ENCODE assay signal across 24 cellular contexts in the genomic region with DNA sequence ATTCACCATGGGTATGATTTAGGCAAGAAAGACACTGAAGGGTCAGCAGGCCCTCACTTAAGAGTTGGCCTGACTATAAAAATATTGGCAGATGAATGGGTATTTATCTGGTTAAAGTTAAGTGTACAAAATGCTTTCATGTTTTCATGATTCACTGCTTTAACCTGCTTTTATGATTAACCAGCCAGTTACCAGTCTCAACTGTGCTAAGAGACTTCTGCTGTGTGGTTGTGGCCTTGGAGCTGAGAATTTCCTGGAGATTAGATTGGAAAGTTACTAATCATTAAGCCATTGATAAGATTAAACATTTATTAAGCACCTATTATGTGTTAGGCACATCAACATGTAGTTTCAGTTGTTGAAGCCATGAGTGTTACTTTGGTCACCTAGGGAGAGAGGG.
A peak's percentile ranks its signal among the peaks of the same experiment; 100 is the strongest.
DNase-seq lines count a peak whose midpoint lies in the region; TF ChIP-seq lines count a peak whose summit lies in the region.
"Had no signal": no experiment of that assay in that cellular context is flagged by ENCODE, and none has a peak within 500 bp of the region (broad histone marks: within the 10 kb centered on the region; RNA-seq: fewer than 3 reads in every experiment).

No MANE protein-coding gene starts in this region.

- H3K4me3 ChIP-seq in neural progenitor cell: no peak overlapping the region
- H3K4me3 ChIP-seq: lung, testis had no signal

- H3K79me2 ChIP-seq in neural progenitor cell (ENCODE audit: low read depth): peaks cover 85% of the 10 kb centered on the region

- H3K27me3 Mint-ChIP-seq in glutamatergic neuron (ENCODE audit: unreplicated experiment) (peaks cover 2% of the 10 kb centered on the region), neural progenitor cell (ENCODE audit: insufficient read depth, low read depth) (no peaks in the 10 kb centered on the region)

- H3K4me2 ChIP-seq in neural progenitor cell: no peak overlapping the region

- peaks cover 5% of the 10 kb centered on the region for H3K9me3 Mint-ChIP-seq in glutamatergic neuron (ENCODE audit: unreplicated experiment)
- peaks cover 13% of the 10 kb centered on the region for H3K9me3 Mint-ChIP-seq in neural progenitor cell
- H3K9me3 Mint-ChIP-seq: activated naive CD8-positive, alpha-beta T cell treated with anti-CD3 and anti-CD28 coated beads, Interleukin-2, amount 50 U/mL, for 24 hours; activated T-cell treated with anti-CD3 and anti-CD28 coated beads, Interleukin-2, amount 50 U/mL, for 4 hours had no signal

- H2AFZ ChIP-seq in neural progenitor cell (replicated peaks): no peak overlapping the region

- H3K4me1 ChIP-seq in neural progenitor cell: peaks cover 4% of the 10 kb centered on the region
- H3K4me1 ChIP-seq: BE2C, testis had no signal

- peaks cover 19% of the 10 kb centered on the region for H4K20me1 ChIP-seq in neural progenitor cell (ENCODE audit: low read depth)

- H3K4me3 Mint-ChIP-seq in glutamatergic neuron (ENCODE audit: unreplicated experiment) (peak overlapping the region; percentile 47), neural progenitor cell (no peak overlapping the region)
- H3K4me3 Mint-ChIP-seq: activated naive CD8-positive, alpha-beta T cell treated with anti-CD3 and anti-CD28 coated beads, Interleukin-2, amount 50 U/mL, for 24 hours; activated T-cell treated with anti-CD3 and anti-CD28 coated beads, Interleukin-2, amount 50 U/mL, for 4 hours had no signal

- H3K27ac ChIP-seq in neural progenitor cell: no peak overlapping the region
- H3K27ac ChIP-seq: testis had no signal

- no peaks in the 10 kb centered on the region for H3K36me3 Mint-ChIP-seq in glutamatergic neuron (ENCODE audit: unreplicated experiment)
- H3K36me3 Mint-ChIP-seq in neural progenitor cell: peaks cover 12% of the 10 kb centered on the region

- peaks cover 18% of the 10 kb centered on the region for H3K4me1 Mint-ChIP-seq in glutamatergic neuron (ENCODE audit: low read depth, unreplicated experiment)
- peaks cover 13% of the 10 kb centered on the region for H3K4me1 Mint-ChIP-seq in neural progenitor cell
- H3K4me1 Mint-ChIP-seq: activated naive CD8-positive, alpha-beta T cell treated with anti-CD3 and anti-CD28 coated beads, Interleukin-2, amount 50 U/mL, for 24 hours had no signal

- peak; percentile 75 for DNase-seq in ACHN
- peak; percentile 47 for DNase-seq in M059J (ENCODE audit: low read depth)
- DNase-seq in glutamatergic neuron: no peak
- DNase-seq in neural progenitor cell (ENCODE audit: low spot score): no peak
- no peak for DNase-seq in AG08396 (ENCODE audit: low spot score)
- DNase-seq in NCI-H2227 treated with DMSO at 0.1 percent for 48 hours (lab: John Stamatoyannopoulos, UW): no peak
- no peak for DNase-seq in DMS 273 (lab: John Stamatoyannopoulos, UW; ENCODE audit: unreplicated experiment)
- DNase-seq in SIG-M5 (lab: John Stamatoyannopoulos, UW): no peak
- DNase-seq: activated CD4-positive, alpha-beta T cell treated with anti-CD3 and anti-CD28 coated beads for 48 hours; activated naive CD8-positive, alpha-beta T cell treated with anti-CD3 and anti-CD28 coated beads, Interleukin-2, amount 50 U/mL, for 24 hours; activated T-cell treated with anti-CD3 and anti-CD28 coated beads, Interleukin-2, amount 50 U/mL, for 4 hours; BE2C; dermis blood vessel endothelial cell; DMS79 treated with DMSO at 0.1 percent for 48 hours; GF-D8; NCI-H1105; NCI-H187 treated with DMSO at 0.1 percent for 48 hours; NCI-H526; NK-92 treated with Interleukin-12 subunit alpha and Interleukin-12 subunit beta, amount 100 ng/mL, for 24 hours; stimulated activated naive CD8-positive, alpha-beta T cell treated with anti-CD3 and anti-CD28 coated beads, Interleukin-15, Interleukin-2, amounts not matched to agents 100 U/mL and 50 U/mL, for 24 hours; SW 1271; T-helper 9 cell; testis had no signal

- no peaks in the 10 kb centered on the region for H3K9me3 ChIP-seq in neural progenitor cell (ENCODE audit: low read depth)
- H3K9me3 ChIP-seq: BE2C, testis had no signal

- peaks cover 8% of the 10 kb centered on the region for H3F3A ChIP-seq in neural progenitor cell (ENCODE audit: low read depth)

- in situ Hi-C loops in ACHN (cut with HindIII; ENCODE audit: low pct_ligation_motif_present, low pct_unique_long_range_greater_than_20kb, low sequenced_read_pairs): no loop called here

- no peak for TF ChIP-seq CTCF in glutamatergic neuron (IDR thresholded peaks at IDR 0.05; ENCODE audit: partially characterized antibody, unreplicated experiment)
- TF ChIP-seq CTCF in neural progenitor cell (IDR thresholded peaks at IDR 0.05): no peak

- no peak overlapping the region for H3K9ac ChIP-seq in neural progenitor cell

- H3K27me3 ChIP-seq in neural progenitor cell: no peaks in the 10 kb centered on the region
- H3K27me3 ChIP-seq: BE2C, testis had no signal

- peak overlapping the region; percentile 88 for H3K27ac Mint-ChIP-seq in glutamatergic neuron (ENCODE audit: unreplicated experiment)
- peak overlapping the region; percentile 1 for H3K27ac Mint-ChIP-seq in neural progenitor cell
- H3K27ac Mint-ChIP-seq: activated naive CD8-positive, alpha-beta T cell treated with anti-CD3 and anti-CD28 coated beads, Interleukin-2, amount 50 U/mL, for 24 hours had no signal

- no peaks in the 10 kb centered on the region for H3K36me3 ChIP-seq in neural progenitor cell
- H3K36me3 ChIP-seq: BE2C had no signal

Comparison
In these comparisons a context has a peak if more than half of its experiments do, and no peak if none do; other contexts are left out.
1. DNase-seq: peak in ACHN (single experiment) and M059J (single experiment); none in glutamatergic neuron (single experiment), neural progenitor cell (single experiment), AG08396 (single experiment), NCI-H2227 treated with DMSO at 0.1 percent for 48 hours (single experiment), DMS 273 (single experiment) and SIG-M5 (single experiment).